Comparison of ENCODE assay signal across 26 cellular contexts in genomic region chr19:42295342-42295741, GRCh38. TPM values are rescaled to one million over a fixed set of nuclear protein-coding genes. Genes with fewer than 3 reads are reported as not detected.
DNase-seq lines count a peak whose midpoint lies in the region; ATAC-seq, FAIRE-seq and TF ChIP-seq lines count a peak whose summit lies in the region.
"Had no signal": no experiment of that assay in that cellular context is flagged by ENCODE, and none has a peak within 500 bp of the region (broad histone marks: within the 10 kb centered on the region; RNA-seq: fewer than 3 reads in every experiment).

No MANE protein-coding gene starts in this region.

- no peak overlapping the region for H3K4ac ChIP-seq in H9 (ENCODE audit: low read depth, low read length)

- CTCF ChIA-PET in CD4-positive, alpha-beta T cell (lab: Charles Lee) = interaction anchor here (0.7 to 2.0 kb wide), 6 partner anchors 16 to 187 kb away, joined by 3 to 11 read pairs (median 3); partner anchors contain the start of genes GSK3A and TMEM145
- CTCF ChIA-PET in HepG2 (lab: Yijun Ruan, JAX; ENCODE audit: low intra/inter-chr PET ratio, low total read pairs) = interaction anchor here (1.4 kb wide), 1 partner anchor 49 kb away, joined by 7 read pairs; no protein-coding TSS in a partner anchor

- H2BK5ac ChIP-seq in H9 (ENCODE audit: insufficient read length, low read length) = no peak overlapping the region

- ATAC-seq in CD4-positive, alpha-beta T cell (ENCODE audit: poor library complexity) = no peak
- ATAC-seq in HepG2 = no peak

- H3K27ac ChIP-seq in CD4-positive, alpha-beta T cell (ENCODE audit: low read depth, low read length) = no peak overlapping the region
- H3K27ac ChIP-seq in H9 (ENCODE audit: insufficient read length, low read depth, low read length) (no peak overlapping the region), SK-N-MC (peak overlapping the region; percentile 46; the same call in 1 of the 2 replicates), HepG2 (ENCODE audit: extremely low read length, insufficient read depth, low read length) (no peak overlapping the region)
- H3K27ac ChIP-seq: ascending aorta; BLaER1 treated with 17β-estradiol and CSF1 and Interleukin-3, amounts not matched to agents 10 nM and 100 nM; foreskin keratinocyte; right lobe of liver; SJCRH30; thyroid gland; vagina had no signal

- H3K27me3 Mint-ChIP-seq in CD4-positive, alpha-beta T cell = no peaks in the 10 kb centered on the region
- no peaks in the 10 kb centered on the region for H3K27me3 Mint-ChIP-seq in H9 (ENCODE audit: low read depth)
- H3K27me3 Mint-ChIP-seq: activated CD4-positive, alpha-beta T cell treated with anti-CD3 and anti-CD28 coated beads, Interleukin-2, amount 10 ng/mL, durations not matched to agents 7 days and 5 days; activated T-cell treated with anti-CD3 and anti-CD28 coated beads, Interleukin-2, amount 50 U/mL, for 24 hours; central memory CD8-positive, alpha-beta T cell; naive B cell; progenitor cell of endocrine pancreas had no signal

- no peaks in the 10 kb centered on the region for H3K27me3 ChIP-seq in CD4-positive, alpha-beta T cell (ENCODE audit: control insufficient read depth, insufficient read depth, low read length)
- H3K27me3 ChIP-seq in H9 (ENCODE audit: insufficient read depth, low read length) (no peaks in the 10 kb centered on the region), HepG2 (ENCODE audit: control insufficient read depth in 1 of 2, insufficient read depth in 2 of 2, low read length in 2 of 2) (no peaks in the 10 kb centered on the region), MG63 (no peaks in the 10 kb centered on the region)
- H3K27me3 ChIP-seq: ascending aorta; BLaER1 treated with 17β-estradiol and CSF1 and Interleukin-3, amounts not matched to agents 10 nM and 100 nM; esophagus muscularis mucosa; foreskin keratinocyte; right lobe of liver; SJCRH30; spleen; stomach; thyroid gland; vagina had no signal

- no peak for TF ChIP-seq EP300 in HepG2 (IDR thresholded peaks at IDR 0.05; ENCODE audit: low read depth in 2 of 2, low read length in 2 of 2)
- TF ChIP-seq EP300 in HepG2 (CRISPR knock-in tag; IDR thresholded peaks at IDR 0.05; ENCODE audit: borderline replicate concordance) = no peak

- no peak overlapping the region for H2BK20ac ChIP-seq in H9 (ENCODE audit: low read depth, low read length, poor library complexity, severe bottlenecking)

- BruUV-seq in HepG2 (replicated peaks; lab: Mats Ljungman, UMichigan) = TSS peak; percentile 33

- H3K9me3 ChIP-seq in CD4-positive, alpha-beta T cell (ENCODE audit: control insufficient read depth, low read length) = no peaks in the 10 kb centered on the region
- H3K9me3 ChIP-seq in H9 (ENCODE audit: control insufficient read depth, low read depth, low read length) (no peaks in the 10 kb centered on the region), SK-N-MC (ENCODE audit: low read depth, low read length) (no peaks in the 10 kb centered on the region), HepG2 (ENCODE audit: low read length) (no peaks in the 10 kb centered on the region), MG63 (no peaks in the 10 kb centered on the region)
- H3K9me3 ChIP-seq: ascending aorta; BLaER1 treated with 17β-estradiol and CSF1 and Interleukin-3, amounts not matched to agents 10 nM and 100 nM; esophagus muscularis mucosa; right lobe of liver; SJCRH30; spleen; stomach; thyroid gland; vagina had no signal

- H3K23me2 ChIP-seq in H9 (ENCODE audit: insufficient read length, low read depth, low read length, poor library complexity, severe bottlenecking) = peaks cover 3% of the 10 kb centered on the region

- H2AFZ ChIP-seq in H9 (ENCODE audit: low read length) (no peak overlapping the region), HepG2 (ENCODE audit: low read length) (no peak overlapping the region)

- H3K4me1 Mint-ChIP-seq in CD4-positive, alpha-beta T cell (ENCODE audit: low read depth) = peaks cover 15% of the 10 kb centered on the region
- peaks cover 3 to 34% of the 10 kb centered on the region in 2 experiments for H3K4me1 Mint-ChIP-seq in H9

- peaks cover 53% of the 10 kb centered on the region for H3K36me3 Mint-ChIP-seq in CD4-positive, alpha-beta T cell (ENCODE audit: low read depth)
- H3K36me3 Mint-ChIP-seq in H9 (ENCODE audit: insufficient read depth in 1 of 3, low read depth in 3 of 3) = peaks cover 19 to 59% (median 44%) of the 10 kb centered on the region in 3 experiments; a peak in 6 of 7 replicates

- no peak overlapping the region for H4K91ac ChIP-seq in H9 (ENCODE audit: insufficient read length, low read depth, low read length)

- no peak for FAIRE-seq in HepG2 (lab: Jason Lieb, UNC)

- no peaks in the 10 kb centered on the region for H3K79me1 ChIP-seq in H9 (ENCODE audit: insufficient read depth, low read depth, low read length, poor library complexity, severe bottlenecking)

- H3K18ac ChIP-seq in H9 (ENCODE audit: insufficient read length, low read depth, low read length) = no peak overlapping the region

- TF ChIP-seq POLR2A in HepG2 (IDR thresholded peaks at IDR 0.05; ENCODE audit: insufficient read depth in 1 of 2, low read depth in 2 of 2, low read length in 2 of 2) = no peak

- no peak overlapping the region for H2BK15ac ChIP-seq in H9 (ENCODE audit: low read depth, low read length)

- H3T11ph ChIP-seq in H9 (ENCODE audit: low read length) = no peak overlapping the region

- intact Hi-C loops in CD4-positive, alpha-beta T cell (cut with DNase I, micrococcal nuclease) = loop anchor here in 1 of 2 experiments (5.0 kb wide), 1 partner anchor 113 kb away; no protein-coding TSS in a partner anchor
- intact Hi-C loops in HepG2 (cut with micrococcal nuclease; ENCODE audit: unreplicated experiment) = no loop called here

- H3K4me3 Mint-ChIP-seq in CD4-positive, alpha-beta T cell = no peak overlapping the region
- H3K4me3 Mint-ChIP-seq in H9 = no peak overlapping the region
- H3K4me3 Mint-ChIP-seq: activated CD4-positive, alpha-beta T cell treated with anti-CD3 and anti-CD28 coated beads, Interleukin-2, amount 10 ng/mL, durations not matched to agents 7 days and 5 days; activated T-cell treated with anti-CD3 and anti-CD28 coated beads, Interleukin-2, amount 50 U/mL, for 24 hours; central memory CD8-positive, alpha-beta T cell; HFFc6; mesothelial cell of epicardium; naive B cell had no signal

- no peak for TF ChIP-seq CTCF in CD4-positive, alpha-beta T cell (IDR thresholded peaks at IDR 0.05)
- TF ChIP-seq CTCF in H9 (conservative IDR thresholded peaks at IDR 0.05) (peak; percentile 11; the same call in 1 of the 3 replicates), HepG2 (CRISPR knock-in tag; IDR thresholded peaks at IDR 0.05) (no peak)

- H2AK5ac ChIP-seq in H9 (ENCODE audit: insufficient read length, low read length) = no peak overlapping the region

- POLR2A ChIA-PET in CD4-positive, alpha-beta T cell (lab: Charles Lee) = interaction anchor here (1.3 kb wide), 1 partner anchor 44 kb away, joined by 3 read pairs; no protein-coding TSS in a partner anchor
- POLR2A ChIA-PET in HepG2 (lab: Yijun Ruan, JAX) = interaction anchor here (0.9 to 1.4 kb wide), 2 partner anchors 42 to 52 kb away, joined by 3 to 4 read pairs; no protein-coding TSS in a partner anchor

- no peak overlapping the region for H3K9ac ChIP-seq in H9 (ENCODE audit: extremely low read depth, insufficient read length, low read length)
- H3K9ac ChIP-seq in SK-N-MC (ENCODE audit: insufficient read length) = no peak overlapping the region
- no peak overlapping the region for H3K9ac ChIP-seq in HepG2 (ENCODE audit: insufficient read depth, low read depth, low read length)
- H3K9ac ChIP-seq: BLaER1 treated with 17β-estradiol and CSF1 and Interleukin-3, amounts not matched to agents 10 nM and 100 nM had no signal

- TF ChIP-seq RAD21 in HepG2 (CRISPR knock-in tag; IDR thresholded peaks at IDR 0.05) = no peak

- no peak for DNase-seq in CD4-positive, alpha-beta T cell
- no peak for DNase-seq in H9
- DNase-seq in SK-N-MC (ENCODE audit: low read depth, low spot score) = no peak
- DNase-seq in HepG2 (ENCODE audit: low spot score) = no peak
- DNase-seq in globus pallidus (ENCODE audit: low spot score) = no peak
- no peak for DNase-seq in NCI-H146 treated with DMSO at 0.1 percent for 48 hours (lab: John Stamatoyannopoulos, UW; ENCODE audit: unreplicated experiment)
- DNase-seq in MG63 = no peak

- H2BK12ac ChIP-seq in H9 (ENCODE audit: insufficient read length, low read depth, low read length) = no peak overlapping the region

- no peak overlapping the region for H3K56ac ChIP-seq in H9 (ENCODE audit: insufficient read length, low read depth, low read length)

- H3K23ac ChIP-seq in H9 (ENCODE audit: insufficient read length, low read depth, low read length) = no peak overlapping the region

- no peak overlapping the region for H4K8ac ChIP-seq in H9 (replicated peaks; ENCODE audit: insufficient read length, low read depth, low read length)

- H4K20me1 ChIP-seq in H9 (ENCODE audit: control insufficient read depth, insufficient read depth, insufficient read length) (no peaks in the 10 kb centered on the region), HepG2 (ENCODE audit: insufficient read depth, low read length) (no peaks in the 10 kb centered on the region)

- H3K4me3 ChIP-seq in SK-N-MC (no peak overlapping the region), HepG2 (replicated peaks in 1 of 3; ENCODE audit: insufficient read depth in 1 of 3, low read depth in 2 of 3, low read length in 3 of 3) (no peak overlapping the region), MG63 (no peak overlapping the region)
- H3K4me3 ChIP-seq: ascending aorta; BLaER1 treated with 17β-estradiol and CSF1 and Interleukin-3, amounts not matched to agents 10 nM and 100 nM; esophagus muscularis mucosa; right lobe of liver; SJCRH30; spleen; stomach; thyroid gland; vagina had no signal

- H4K5ac ChIP-seq in H9 (ENCODE audit: insufficient read length, low read depth, low read length) = no peak overlapping the region

- H3K4me2 ChIP-seq in H9 (ENCODE audit: insufficient read depth, insufficient read length, low read length) = no peak overlapping the region
- H3K4me2 ChIP-seq in HepG2 (ENCODE audit: low read depth, low read length) = no peak overlapping the region
- H3K4me2 ChIP-seq: BLaER1 treated with 17β-estradiol and CSF1 and Interleukin-3, amounts not matched to agents 10 nM and 100 nM had no signal

- H3K79me2 ChIP-seq in H9 (ENCODE audit: insufficient read depth, low read length) = no peaks in the 10 kb centered on the region
- no peaks in the 10 kb centered on the region for H3K79me2 ChIP-seq in HepG2 (ENCODE audit: insufficient read depth, low read length)

- H2BK120ac ChIP-seq in H9 (ENCODE audit: low read depth, low read length, poor library complexity, severe bottlenecking) = no peak overlapping the region

- H3K9me3 Mint-ChIP-seq in CD4-positive, alpha-beta T cell = no peaks in the 10 kb centered on the region
- H3K9me3 Mint-ChIP-seq in H9 = no peaks in the 10 kb centered on the region
- H3K9me3 Mint-ChIP-seq: activated CD4-positive, alpha-beta T cell treated with anti-CD3 and anti-CD28 coated beads, Interleukin-2, amount 10 ng/mL, durations not matched to agents 7 days and 5 days; activated T-cell treated with anti-CD3 and anti-CD28 coated beads, Interleukin-2, amount 50 U/mL, for 24 hours; central memory CD8-positive, alpha-beta T cell; HFFc6; mesothelial cell of epicardium; naive B cell had no signal

- WGBS in H9 (ENCODE audit: extremely low coverage, insufficient read length, low lambda C conversion rate) = no CpG with 5 or more reads among the region's 5 CpGs
- 96% methylated on average over 4 of the region's 5 CpGs for WGBS in HepG2 (ENCODE audit: low lambda C conversion rate)

- H3K4me1 ChIP-seq in H9 (ENCODE audit: insufficient read depth, low read length) = no peaks in the 10 kb centered on the region
- H3K4me1 ChIP-seq in HepG2 (ENCODE audit: insufficient read depth, low read length) = no peaks in the 10 kb centered on the region
- H3K4me1 ChIP-seq: ascending aorta, SJCRH30, thyroid gland, vagina had no signal

- no peak overlapping the region for H3K14ac ChIP-seq in H9 (ENCODE audit: insufficient read depth, low read length)

- peaks cover 67% of the 10 kb centered on the region for H3K36me3 ChIP-seq in SK-N-MC (ENCODE audit: insufficient read depth, low read length)
- H3K36me3 ChIP-seq in HepG2 (replicated peaks in 1 of 2; ENCODE audit: control insufficient read depth in 1 of 2, insufficient read depth in 2 of 2, low read length in 2 of 2) = peaks cover 16 to 47% of the 10 kb centered on the region in 2 experiments; a peak in 3 of 5 replicates
- H3K36me3 ChIP-seq in MG63 = peaks cover 63% of the 10 kb centered on the region

- in situ Hi-C loops in HepG2 (cut with HindIII; ENCODE audit: extremely low pct_ligation_motif_present, low pct_unique_long_range_greater_than_20kb) = no loop called here

- peak overlapping the region; percentile 28 for H3K27ac Mint-ChIP-seq in CD4-positive, alpha-beta T cell
- H3K27ac Mint-ChIP-seq in H9 = peak overlapping the region; percentile 33 to 93 (median 64); a peak in 4 of 7 replicates
- H3K27ac Mint-ChIP-seq: activated CD4-positive, alpha-beta T cell treated with anti-CD3 and anti-CD28 coated beads, Interleukin-2, amount 10 ng/mL, durations not matched to agents 7 days and 5 days; HFFc6; progenitor cell of endocrine pancreas had no signal

RNA-seq across cellular contexts. Expression of gene PRR19, which starts 6.6 kb away (rescaled TPM):
- total RNA-seq in CD4-positive, alpha-beta T cell = under 1 TPM in 1 of 2 experiments, not detected in 1; 0.16 TPM
- total RNA-seq in H9 (2021) (2.9 and 3.2 TPM in 2 replicates), HepG2 (2016; rRNA removed; fragmentation: Illumina TruSeq; extraction: Trizol) (0.33 and 0.38 TPM in 2 replicates)
- not detected in 2 replicates for total RNA-seq in HepG2 (2016; cell fraction: cytosol; rRNA removed; fragmentation: Illumina TruSeq; extraction: Trizol; ENCODE audit: low read depth)
- total RNA-seq in HepG2 (2016; cell fraction: insoluble cytoplasmic fraction; rRNA removed; fragmentation: Illumina TruSeq; extraction: Trizol) = 0.28 and 0.43 TPM in 2 replicates
- total RNA-seq in HepG2 (2016; cell fraction: membrane; rRNA removed; fragmentation: Illumina TruSeq; extraction: Trizol) = 0.14 and 0.43 TPM in 2 replicates
- total RNA-seq in HepG2 (2016; cell fraction: nucleus; rRNA removed; fragmentation: Illumina TruSeq; extraction: Trizol) = 0.50 TPM in 1 of 2 replicates, not detected in the other
- polyA plus RNA-seq in HepG2 (2011; rRNA removed) = 0.21 and 0.26 TPM in 2 replicates
- 0.23 and 0.34 TPM in 2 replicates for polyA plus RNA-seq in HepG2 (2011; cell fraction: cytosol; rRNA removed)
- polyA plus RNA-seq in HepG2 (2011; cell fraction: nucleus; rRNA removed) = 0.43 and 0.80 TPM in 2 replicates
- 0.51 TPM in 1 of 2 replicates, not detected in the other for polyA plus RNA-seq in HepG2 (2012)
- 0.21 and 0.22 TPM in 2 replicates for polyA plus RNA-seq in HepG2 (2016; cell fraction: cytosol; fragmentation: Illumina TruSeq; extraction: Trizol; ENCODE audit: low read depth)
- polyA plus RNA-seq in HepG2 (2016; cell fraction: insoluble cytoplasmic fraction; fragmentation: Illumina TruSeq; extraction: Trizol; ENCODE audit: low read depth) = 0.69 and 0.88 TPM in 2 replicates
- 0.19 and 0.38 TPM in 2 replicates for polyA plus RNA-seq in HepG2 (2016; cell fraction: membrane; fragmentation: Illumina TruSeq; extraction: Trizol; ENCODE audit: low read depth)
- 0.57 and 1.5 TPM in 2 replicates for polyA plus RNA-seq in HepG2 (2016; cell fraction: nucleus; fragmentation: Illumina TruSeq; extraction: Trizol; ENCODE audit: insufficient read depth, low read depth)
- 0.94 and 1.4 TPM in 2 replicates for polyA minus RNA-seq in HepG2 (2011; rRNA and poly(A)+ RNA removed; ENCODE audit: low replicate concordance)
- polyA minus RNA-seq in HepG2 (2011; cell fraction: cytosol; rRNA and poly(A)+ RNA removed) = 0.88 TPM in 1 of 2 replicates, not detected in the other
- 0.25 TPM in 1 of 2 replicates, not detected in the other for polyA minus RNA-seq in HepG2 (2011; cell fraction: nucleus; rRNA and poly(A)+ RNA removed)
- total RNA-seq in MG63 (2014; rRNA removed; shearing (Covaris generic); ENCODE audit: low replicate concordance) = 0.13 and 0.76 TPM in 2 replicates
- total RNA-seq: ascending aorta, stomach, vagina had no signal

RNA-seq across cellular contexts. Expression of gene PAFAH1B3, which starts 7.1 kb away (rescaled TPM):
- 10 to 100 TPM; 10.6 to 11.8 TPM for total RNA-seq in CD4-positive, alpha-beta T cell
- total RNA-seq in H9 (2021) (109 and 113 TPM in 2 replicates), HepG2 (2016; rRNA removed; fragmentation: Illumina TruSeq; extraction: Trizol) (58.0 and 58.6 TPM in 2 replicates)
- 50.5 and 73.0 TPM in 2 replicates for total RNA-seq in HepG2 (2016; cell fraction: cytosol; rRNA removed; fragmentation: Illumina TruSeq; extraction: Trizol; ENCODE audit: low read depth)
- total RNA-seq in HepG2 (2016; cell fraction: insoluble cytoplasmic fraction; rRNA removed; fragmentation: Illumina TruSeq; extraction: Trizol) = 61.4 and 62.4 TPM in 2 replicates
- 53.6 and 73.9 TPM in 2 replicates for total RNA-seq in HepG2 (2016; cell fraction: membrane; rRNA removed; fragmentation: Illumina TruSeq; extraction: Trizol)
- 23.8 and 27.3 TPM in 2 replicates for total RNA-seq in HepG2 (2016; cell fraction: nucleus; rRNA removed; fragmentation: Illumina TruSeq; extraction: Trizol)
- polyA plus RNA-seq in HepG2 (2011; rRNA removed) = 27.4 and 31.2 TPM in 2 replicates
- polyA plus RNA-seq in HepG2 (2011; cell fraction: cytosol; rRNA removed) = 38.9 and 49.7 TPM in 2 replicates
- 31.1 and 32.3 TPM in 2 replicates for polyA plus RNA-seq in HepG2 (2011; cell fraction: nucleus; rRNA removed)
- polyA plus RNA-seq in HepG2 (2012) = 21.3 and 29.1 TPM in 2 replicates
- polyA plus RNA-seq in HepG2 (2016; cell fraction: cytosol; fragmentation: Illumina TruSeq; extraction: Trizol; ENCODE audit: low read depth) = 59.5 and 77.2 TPM in 2 replicates
- polyA plus RNA-seq in HepG2 (2016; cell fraction: insoluble cytoplasmic fraction; fragmentation: Illumina TruSeq; extraction: Trizol; ENCODE audit: low read depth) = 57.4 and 72.9 TPM in 2 replicates
- polyA plus RNA-seq in HepG2 (2016; cell fraction: membrane; fragmentation: Illumina TruSeq; extraction: Trizol; ENCODE audit: low read depth) = 53.3 and 66.7 TPM in 2 replicates
- 41.3 and 41.9 TPM in 2 replicates for polyA plus RNA-seq in HepG2 (2016; cell fraction: nucleus; fragmentation: Illumina TruSeq; extraction: Trizol; ENCODE audit: insufficient read depth, low read depth)
- polyA minus RNA-seq in HepG2 (2011; rRNA and poly(A)+ RNA removed; ENCODE audit: low replicate concordance) = 27.9 and 60.4 TPM in 2 replicates
- polyA minus RNA-seq in HepG2 (2011; cell fraction: cytosol; rRNA and poly(A)+ RNA removed) = 16.4 and 20.1 TPM in 2 replicates
- polyA minus RNA-seq in HepG2 (2011; cell fraction: nucleus; rRNA and poly(A)+ RNA removed) = 7.9 and 8.8 TPM in 2 replicates
- 80.0 and 88.3 TPM in 2 replicates for total RNA-seq in MG63 (2014; rRNA removed; shearing (Covaris generic); ENCODE audit: low replicate concordance)

RNA-seq across cellular contexts. Expression of gene TMEM145, which starts 17.8 kb away (rescaled TPM):
- total RNA-seq in CD4-positive, alpha-beta T cell = not detected
- total RNA-seq in H9 (2021) = 2.8 and 4.5 TPM in 2 replicates
- 0.07 TPM in 1 of 2 replicates, not detected in the other for total RNA-seq in HepG2 (2016; rRNA removed; fragmentation: Illumina TruSeq; extraction: Trizol)
- not detected in 2 replicates for total RNA-seq in HepG2 (2016; cell fraction: cytosol; rRNA removed; fragmentation: Illumina TruSeq; extraction: Trizol; ENCODE audit: low read depth)
- 0.13 and 0.15 TPM in 2 replicates for total RNA-seq in HepG2 (2016; cell fraction: insoluble cytoplasmic fraction; rRNA removed; fragmentation: Illumina TruSeq; extraction: Trizol)
- not detected in 2 replicates for total RNA-seq in HepG2 (2016; cell fraction: membrane; rRNA removed; fragmentation: Illumina TruSeq; extraction: Trizol)
- 0.88 and 1.9 TPM in 2 replicates for total RNA-seq in HepG2 (2016; cell fraction: nucleus; rRNA removed; fragmentation: Illumina TruSeq; extraction: Trizol)
- 5.1 and 5.5 TPM in 2 replicates for polyA plus RNA-seq in HepG2 (2011; rRNA removed)
- polyA plus RNA-seq in HepG2 (2011; cell fraction: cytosol; rRNA removed) = 2.0 and 2.3 TPM in 2 replicates
- polyA plus RNA-seq in HepG2 (2011; cell fraction: nucleus; rRNA removed) = 39.2 and 50.9 TPM in 2 replicates
- 2.9 and 6.2 TPM in 2 replicates for polyA plus RNA-seq in HepG2 (2012)
- 0.26 TPM in 1 of 2 replicates, not detected in the other for polyA plus RNA-seq in HepG2 (2016; cell fraction: cytosol; fragmentation: Illumina TruSeq; extraction: Trizol; ENCODE audit: low read depth)
- polyA plus RNA-seq in HepG2 (2016; cell fraction: insoluble cytoplasmic fraction; fragmentation: Illumina TruSeq; extraction: Trizol; ENCODE audit: low read depth) = 0.57 and 0.73 TPM in 2 replicates
- polyA plus RNA-seq in HepG2 (2016; cell fraction: membrane; fragmentation: Illumina TruSeq; extraction: Trizol; ENCODE audit: low read depth) = 0.17 and 0.27 TPM in 2 replicates
- 1.7 and 2.8 TPM in 2 replicates for polyA plus RNA-seq in HepG2 (2016; cell fraction: nucleus; fragmentation: Illumina TruSeq; extraction: Trizol; ENCODE audit: insufficient read depth, low read depth)
- polyA minus RNA-seq in HepG2 (2011; rRNA and poly(A)+ RNA removed; ENCODE audit: low replicate concordance) = 0.44 and 14.7 TPM in 2 replicates
- 1.3 and 4.2 TPM in 2 replicates for polyA minus RNA-seq in HepG2 (2011; cell fraction: cytosol; rRNA and poly(A)+ RNA removed)
- 16.7 and 20.3 TPM in 2 replicates for polyA minus RNA-seq in HepG2 (2011; cell fraction: nucleus; rRNA and poly(A)+ RNA removed)
- 0.86 TPM in 1 of 2 replicates, not detected in the other for total RNA-seq in MG63 (2014; rRNA removed; shearing (Covaris generic); ENCODE audit: low replicate concordance)
- total RNA-seq: activated CD4-positive, alpha-beta T cell treated with anti-CD3 and anti-CD28 coated beads, Interleukin-2, amount 10 ng/mL, durations not matched to agents 7 days and 5 days; ascending aorta; esophagus muscularis mucosa; foreskin keratinocyte; G401; LHCN-M2; vagina had no signal

RNA-seq across cellular contexts. Expression of gene CIC, which starts 26.3 kb away (rescaled TPM):
- total RNA-seq in CD4-positive, alpha-beta T cell = 100 to 1,000 TPM; 114 to 119 TPM
- total RNA-seq in H9 (2021) (54.0 and 56.0 TPM in 2 replicates), HepG2 (2016; rRNA removed; fragmentation: Illumina TruSeq; extraction: Trizol) (5.4 and 8.0 TPM in 2 replicates)
- 1.5 and 1.8 TPM in 2 replicates for total RNA-seq in HepG2 (2016; cell fraction: cytosol; rRNA removed; fragmentation: Illumina TruSeq; extraction: Trizol; ENCODE audit: low read depth)
- total RNA-seq in HepG2 (2016; cell fraction: insoluble cytoplasmic fraction; rRNA removed; fragmentation: Illumina TruSeq; extraction: Trizol) = 5.2 and 7.8 TPM in 2 replicates
- total RNA-seq in HepG2 (2016; cell fraction: membrane; rRNA removed; fragmentation: Illumina TruSeq; extraction: Trizol) = 4.6 and 4.9 TPM in 2 replicates
- 10.4 and 12.3 TPM in 2 replicates for total RNA-seq in HepG2 (2016; cell fraction: nucleus; rRNA removed; fragmentation: Illumina TruSeq; extraction: Trizol)
- polyA plus RNA-seq in HepG2 (2011; rRNA removed) = 5.9 and 8.3 TPM in 2 replicates
- polyA plus RNA-seq in HepG2 (2011; cell fraction: cytosol; rRNA removed) = 3.3 and 5.6 TPM in 2 replicates
- polyA plus RNA-seq in HepG2 (2011; cell fraction: nucleus; rRNA removed) = 60.6 and 75.8 TPM in 2 replicates
- 17.6 and 25.1 TPM in 2 replicates for polyA plus RNA-seq in HepG2 (2012)
- polyA plus RNA-seq in HepG2 (2016; cell fraction: cytosol; fragmentation: Illumina TruSeq; extraction: Trizol; ENCODE audit: low read depth) = 1.7 and 1.9 TPM in 2 replicates
- polyA plus RNA-seq in HepG2 (2016; cell fraction: insoluble cytoplasmic fraction; fragmentation: Illumina TruSeq; extraction: Trizol; ENCODE audit: low read depth) = 10.1 and 16.9 TPM in 2 replicates
- 5.7 and 6.0 TPM in 2 replicates for polyA plus RNA-seq in HepG2 (2016; cell fraction: membrane; fragmentation: Illumina TruSeq; extraction: Trizol; ENCODE audit: low read depth)
- 61.0 and 65.4 TPM in 2 replicates for polyA plus RNA-seq in HepG2 (2016; cell fraction: nucleus; fragmentation: Illumina TruSeq; extraction: Trizol; ENCODE audit: insufficient read depth, low read depth)
- 3.6 and 7.9 TPM in 2 replicates for polyA minus RNA-seq in HepG2 (2011; rRNA and poly(A)+ RNA removed; ENCODE audit: low replicate concordance)
- polyA minus RNA-seq in HepG2 (2011; cell fraction: cytosol; rRNA and poly(A)+ RNA removed) = 9.1 and 10.8 TPM in 2 replicates
- polyA minus RNA-seq in HepG2 (2011; cell fraction: nucleus; rRNA and poly(A)+ RNA removed) = 14.7 and 15.5 TPM in 2 replicates
- 5.9 and 15.8 TPM in 2 replicates for total RNA-seq in MG63 (2014; rRNA removed; shearing (Covaris generic); ENCODE audit: low replicate concordance)

RNA-seq across cellular contexts. Expression of gene MEGF8, which starts 30.1 kb away (rescaled TPM):
- 1 to 10 TPM; 4.1 to 4.2 TPM for total RNA-seq in CD4-positive, alpha-beta T cell
- total RNA-seq in H9 (2021) (28.4 and 28.8 TPM in 2 replicates), HepG2 (2016; rRNA removed; fragmentation: Illumina TruSeq; extraction: Trizol) (3.9 and 8.8 TPM in 2 replicates)
- 0.79 and 1.2 TPM in 2 replicates for total RNA-seq in HepG2 (2016; cell fraction: cytosol; rRNA removed; fragmentation: Illumina TruSeq; extraction: Trizol; ENCODE audit: low read depth)
- 3.1 and 9.6 TPM in 2 replicates for total RNA-seq in HepG2 (2016; cell fraction: insoluble cytoplasmic fraction; rRNA removed; fragmentation: Illumina TruSeq; extraction: Trizol)
- total RNA-seq in HepG2 (2016; cell fraction: membrane; rRNA removed; fragmentation: Illumina TruSeq; extraction: Trizol) = 1.9 and 2.7 TPM in 2 replicates
- 9.4 and 10.4 TPM in 2 replicates for total RNA-seq in HepG2 (2016; cell fraction: nucleus; rRNA removed; fragmentation: Illumina TruSeq; extraction: Trizol)
- 4.0 and 6.2 TPM in 2 replicates for polyA plus RNA-seq in HepG2 (2011; rRNA removed)
- polyA plus RNA-seq in HepG2 (2011; cell fraction: cytosol; rRNA removed) = 4.4 and 7.8 TPM in 2 replicates
- 16.2 and 21.3 TPM in 2 replicates for polyA plus RNA-seq in HepG2 (2011; cell fraction: nucleus; rRNA removed)
- polyA plus RNA-seq in HepG2 (2012) = 10.2 and 12.4 TPM in 2 replicates
- polyA plus RNA-seq in HepG2 (2016; cell fraction: cytosol; fragmentation: Illumina TruSeq; extraction: Trizol; ENCODE audit: low read depth) = 0.61 and 0.62 TPM in 2 replicates
- polyA plus RNA-seq in HepG2 (2016; cell fraction: insoluble cytoplasmic fraction; fragmentation: Illumina TruSeq; extraction: Trizol; ENCODE audit: low read depth) = 4.1 and 4.7 TPM in 2 replicates
- 1.0 and 1.2 TPM in 2 replicates for polyA plus RNA-seq in HepG2 (2016; cell fraction: membrane; fragmentation: Illumina TruSeq; extraction: Trizol; ENCODE audit: low read depth)
- 15.0 and 18.4 TPM in 2 replicates for polyA plus RNA-seq in HepG2 (2016; cell fraction: nucleus; fragmentation: Illumina TruSeq; extraction: Trizol; ENCODE audit: insufficient read depth, low read depth)
- polyA minus RNA-seq in HepG2 (2011; rRNA and poly(A)+ RNA removed; ENCODE audit: low replicate concordance) = 0.96 and 23.0 TPM in 2 replicates
- 11.7 and 11.8 TPM in 2 replicates for polyA minus RNA-seq in HepG2 (2011; cell fraction: cytosol; rRNA and poly(A)+ RNA removed)
- polyA minus RNA-seq in HepG2 (2011; cell fraction: nucleus; rRNA and poly(A)+ RNA removed) = 11.7 and 11.8 TPM in 2 replicates
- 14.8 and 26.7 TPM in 2 replicates for total RNA-seq in MG63 (2014; rRNA removed; shearing (Covaris generic); ENCODE audit: low replicate concordance)
